In the genomic region with DNA sequence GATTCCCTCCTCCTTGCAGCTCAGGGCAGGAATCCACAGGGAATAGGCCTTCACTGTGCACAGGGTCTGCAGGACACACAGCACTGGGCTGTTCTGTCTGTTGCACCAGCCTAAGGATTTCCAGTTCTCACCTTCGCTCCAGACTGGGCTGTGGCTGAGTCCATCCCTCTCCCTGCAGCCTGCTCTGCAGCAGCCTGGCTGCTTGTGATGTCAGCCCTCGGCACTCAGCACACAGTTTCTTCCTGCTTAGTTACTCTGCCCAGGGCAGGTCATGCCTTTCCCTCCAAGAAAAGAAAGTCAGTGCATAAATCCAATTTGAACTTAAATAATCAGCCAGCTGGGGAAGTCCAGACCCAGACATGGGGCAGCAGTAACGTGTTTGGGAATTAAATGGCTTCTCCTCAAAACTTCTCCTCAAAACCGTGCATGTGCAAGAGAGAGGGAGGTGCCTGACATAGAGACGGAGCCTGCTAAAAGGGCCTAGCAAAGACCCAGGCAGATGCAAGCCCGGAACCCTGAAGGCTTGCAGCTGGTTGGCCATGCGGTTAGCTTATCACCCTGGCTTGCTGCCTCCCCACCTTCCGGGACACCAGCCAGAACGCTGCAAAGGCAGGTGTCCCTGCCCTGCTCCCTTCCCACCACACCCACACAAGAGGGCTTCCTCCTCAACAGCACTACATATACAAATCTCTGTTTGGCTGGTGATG, we compare ENCODE assay signal across 9 cellular contexts. TPM values are rescaled to one million over a fixed set of nuclear protein-coding genes. Genes with fewer than 3 reads are reported as not detected.
DNase-seq lines count a peak whose midpoint lies in the region; ATAC-seq and TF ChIP-seq lines count a peak whose summit lies in the region.
"Had no signal": no experiment of that assay in that cellular context is flagged by ENCODE, and none has a peak within 500 bp of the region (broad histone marks: within the 10 kb centered on the region; RNA-seq: fewer than 3 reads in every experiment).

No MANE protein-coding gene starts in this region.

- no peaks in the 10 kb centered on the region for H3K79me2 ChIP-seq in GM23248 (ENCODE audit: insufficient read depth)

- peak; percentile 57 for DNase-seq in DMS79 (lab: John Stamatoyannopoulos, UW)
- DNase-seq in NCI-H2196 (lab: John Stamatoyannopoulos, UW; ENCODE audit: unreplicated experiment), result peak; percentile 60
- peak; percentile 43 for DNase-seq in activated T-cell treated with anti-CD3 and anti-CD28 coated beads for 1 hour (ENCODE audit: low read depth)
- peak; percentile 83 to 86 (median 85) for DNase-seq in mucosa of descending colon
- no peak for DNase-seq in NCI-H1436 treated with DMSO at 0.1 percent for 48 hours (lab: John Stamatoyannopoulos, UW)
- DNase-seq in cerebellum (ENCODE audit: low spot score), result no peak
- DNase-seq in GM23248, result no peak
- DNase-seq: NCI-H187 had no signal

- no peak for TF ChIP-seq CTCF in mucosa of descending colon (IDR thresholded peaks at IDR 0.05)

- H3K4me1 ChIP-seq in mucosa of descending colon (ENCODE audit: low read depth) (peaks cover 10% of the 10 kb centered on the region), GM23248 (ENCODE audit: insufficient read depth) (no peaks in the 10 kb centered on the region)

- peaks cover 15% of the 10 kb centered on the region; the same call in 1 of the 2 replicates for H3K27me3 ChIP-seq in GM23248 (replicated peaks; ENCODE audit: insufficient read depth)

- H3F3A ChIP-seq in GM23248 (ENCODE audit: insufficient read depth), result no peaks in the 10 kb centered on the region

- H3K9me2 ChIP-seq in GM23248 (ENCODE audit: insufficient read depth), result no peaks in the 10 kb centered on the region

- H2AFZ ChIP-seq in GM23248, result no peak overlapping the region

- ATAC-seq in mucosa of descending colon, result peak; percentile 94
- ATAC-seq in HG02884 (IDR thresholded peaks at IDR 0.05; ENCODE audit: unreplicated experiment), result no peak

- H3K9me3 ChIP-seq in mucosa of descending colon, result no peaks in the 10 kb centered on the region
- H3K9me3 ChIP-seq in GM23248 (ENCODE audit: low read depth), result no peaks in the 10 kb centered on the region

- H3K9ac ChIP-seq in GM23248, result no peak overlapping the region

- intact Hi-C loops in mucosa of descending colon (cut with DNase I, micrococcal nuclease), result loop anchor here in 1 of 2 donors (10.0 kb wide), 1 partner anchor 287 kb away; no protein-coding TSS in a partner anchor

- no peak overlapping the region for H3K27ac ChIP-seq in GM23248

- no peaks in the 10 kb centered on the region for H4K20me1 ChIP-seq in GM23248 (ENCODE audit: insufficient read depth)

- H3K4me2 ChIP-seq in GM23248 (ENCODE audit: unreplicated experiment), result no peak overlapping the region

- no peak overlapping the region for H3K4me3 ChIP-seq in mucosa of descending colon
- H3K4me3 ChIP-seq in GM23248, result no peak overlapping the region

- in situ Hi-C loops in GM23248 (cut with MboI), result no loop called here

- H3K36me3 ChIP-seq in mucosa of descending colon (ENCODE audit: low read depth) (no peaks in the 10 kb centered on the region), GM23248 (ENCODE audit: low read depth) (no peaks in the 10 kb centered on the region)

- 48 to 51% methylated on average over 9 of the region's 9 CpGs for WGBS in GM23248 (ENCODE audit: low coverage in 1 of 2, low lambda C conversion rate in 2 of 2, missing lambda C conversion rate in 2 of 2), 2 experiments

RNA-seq across cellular contexts. Expression of gene GDF2, which starts 10.9 kb away (rescaled TPM):
- total RNA-seq in mucosa of descending colon, result not detected
- not detected for total RNA-seq in cerebellum
- total RNA-seq in GM23248 (2014; rRNA removed; shearing (Covaris generic)), result not detected in 2 replicates
- polyA plus RNA-seq in GM23248 (2016; fragmentation: Nextera tagmentation; extraction: Ambion mirVana), result not detected in 2 replicates

RNA-seq across cellular contexts. Expression of gene GDF10, which starts 11.3 kb away (rescaled TPM):
- 1 to 10 TPM in 1 of 3 donors, under 1 TPM in 2; 0.14 to 3.2 (median 0.41) TPM for total RNA-seq in mucosa of descending colon
- 13.6 TPM for total RNA-seq in cerebellum
- total RNA-seq in GM23248 (2014; rRNA removed; shearing (Covaris generic)), result 0.22 TPM in 1 of 2 replicates, not detected in the other
- 0.08 TPM in 1 of 2 replicates, not detected in the other for polyA plus RNA-seq in GM23248 (2016; fragmentation: Nextera tagmentation; extraction: Ambion mirVana)

RNA-seq across cellular contexts. Expression of gene RBP3, which starts 36.8 kb away (rescaled TPM):
- total RNA-seq in mucosa of descending colon, result not detected
- not detected for total RNA-seq in cerebellum
- total RNA-seq in GM23248 (2014; rRNA removed; shearing (Covaris generic)), result not detected in 2 replicates
- not detected in 2 replicates for polyA plus RNA-seq in GM23248 (2016; fragmentation: Nextera tagmentation; extraction: Ambion mirVana)

Comparison
In these comparisons a context has a peak if more than half of its experiments do, and no peak if none do; other contexts are left out.
1. DNase-seq: peak in DMS79 (single experiment), NCI-H2196 (single experiment), activated T-cell treated with anti-CD3 and anti-CD28 coated beads for 1 hour (single experiment) and mucosa of descending colon (3 of 3); none in NCI-H1436 treated with DMSO at 0.1 percent for 48 hours (single experiment), cerebellum (single experiment) and GM23248 (single experiment).